Comparison of ENCODE assay signal across 8 cellular contexts in genomic region chrX:55907968-55908607, GRCh38.
DNase-seq lines count a peak whose midpoint lies in the region; ATAC-seq lines count a peak whose summit lies in the region.

No MANE protein-coding gene starts in this region.

- H3K9me3 Mint-ChIP-seq in IgD-negative memory B cell (peaks cover 0 to under 1% (median 0%) of the 10 kb centered on the region in 3 donors), memory B cell (no peaks in the 10 kb centered on the region)
- no peaks in the 10 kb centered on the region for H3K9me3 Mint-ChIP-seq in stimulated activated memory B cell treated with anti-CD40 and anti-IgM and Interleukin-4, amounts not matched to agents 10 μg/mL and 1 μg/mL and 100 μg/mL, for 72 hours

- H3K4me1 Mint-ChIP-seq in IgD-negative memory B cell = peaks cover 11 to 23% (median 19%) of the 10 kb centered on the region in 3 donors
- H3K4me1 Mint-ChIP-seq in memory B cell = peaks cover 37% of the 10 kb centered on the region
- H3K4me1 Mint-ChIP-seq in stimulated activated memory B cell treated with anti-CD40 and anti-IgM and Interleukin-4, amounts not matched to agents 10 μg/mL and 1 μg/mL and 100 μg/mL, for 72 hours = peaks cover 42% of the 10 kb centered on the region

- H3K27me3 Mint-ChIP-seq in IgD-negative memory B cell (no peaks in the 10 kb centered on the region), memory B cell (no peaks in the 10 kb centered on the region)
- no peaks in the 10 kb centered on the region for H3K27me3 Mint-ChIP-seq in stimulated activated memory B cell treated with anti-CD40 and anti-IgM and Interleukin-4, amounts not matched to agents 10 μg/mL and 1 μg/mL and 100 μg/mL, for 72 hours

- DNase-seq in EH (ENCODE audit: low read depth) (peak; percentile 36), ecto neural progenitor cell (ENCODE audit: low spot score) (peak; percentile 75), memory B cell (ENCODE audit: low spot score in 2 of 2) (peak; percentile 24 to 28), NCI-H1694 (lab: John Stamatoyannopoulos, UW) (no peak)

- ATAC-seq in GM21529 (IDR thresholded peaks at IDR 0.05; ENCODE audit: unreplicated experiment) (peak; percentile 75), memory B cell (ENCODE audit: low read depth) (peak; percentile 78)
- ATAC-seq in activated CD4-positive, CD25-positive, alpha-beta regulatory T cell treated with anti-CD3 and anti-CD28 coated beads, Interleukin-2, amount 50 U/mL, for 24 hours = peak; percentile 61 to 72
- ATAC-seq in stimulated activated memory B cell treated with anti-CD40 and anti-IgM and Interleukin-4, amounts not matched to agents 10 μg/mL and 1 μg/mL and 100 μg/mL, for 72 hours = peak; percentile 83

- H3K4me3 Mint-ChIP-seq in IgD-negative memory B cell = peak overlapping the region; percentile 91 to 97 (median 96)
- H3K4me3 Mint-ChIP-seq in memory B cell = peak overlapping the region; percentile 98
- H3K4me3 Mint-ChIP-seq in stimulated activated memory B cell treated with anti-CD40 and anti-IgM and Interleukin-4, amounts not matched to agents 10 μg/mL and 1 μg/mL and 100 μg/mL, for 72 hours = peak overlapping the region; percentile 98

- no peaks in the 10 kb centered on the region for H3K36me3 Mint-ChIP-seq in IgD-negative memory B cell
- H3K36me3 Mint-ChIP-seq in memory B cell = peaks cover 2% of the 10 kb centered on the region
- no peaks in the 10 kb centered on the region for H3K36me3 Mint-ChIP-seq in stimulated activated memory B cell treated with anti-CD40 and anti-IgM and Interleukin-4, amounts not matched to agents 10 μg/mL and 1 μg/mL and 100 μg/mL, for 72 hours

- H3K27ac Mint-ChIP-seq in IgD-negative memory B cell (peak overlapping the region; percentile 63 to 96 (median 89)), memory B cell (peak overlapping the region; percentile 93)
- H3K27ac Mint-ChIP-seq in stimulated activated memory B cell treated with anti-CD40 and anti-IgM and Interleukin-4, amounts not matched to agents 10 μg/mL and 1 μg/mL and 100 μg/mL, for 72 hours = peak overlapping the region; percentile 89
